8 cellular contexts compared by ENCODE assay signal in the genomic region with DNA sequence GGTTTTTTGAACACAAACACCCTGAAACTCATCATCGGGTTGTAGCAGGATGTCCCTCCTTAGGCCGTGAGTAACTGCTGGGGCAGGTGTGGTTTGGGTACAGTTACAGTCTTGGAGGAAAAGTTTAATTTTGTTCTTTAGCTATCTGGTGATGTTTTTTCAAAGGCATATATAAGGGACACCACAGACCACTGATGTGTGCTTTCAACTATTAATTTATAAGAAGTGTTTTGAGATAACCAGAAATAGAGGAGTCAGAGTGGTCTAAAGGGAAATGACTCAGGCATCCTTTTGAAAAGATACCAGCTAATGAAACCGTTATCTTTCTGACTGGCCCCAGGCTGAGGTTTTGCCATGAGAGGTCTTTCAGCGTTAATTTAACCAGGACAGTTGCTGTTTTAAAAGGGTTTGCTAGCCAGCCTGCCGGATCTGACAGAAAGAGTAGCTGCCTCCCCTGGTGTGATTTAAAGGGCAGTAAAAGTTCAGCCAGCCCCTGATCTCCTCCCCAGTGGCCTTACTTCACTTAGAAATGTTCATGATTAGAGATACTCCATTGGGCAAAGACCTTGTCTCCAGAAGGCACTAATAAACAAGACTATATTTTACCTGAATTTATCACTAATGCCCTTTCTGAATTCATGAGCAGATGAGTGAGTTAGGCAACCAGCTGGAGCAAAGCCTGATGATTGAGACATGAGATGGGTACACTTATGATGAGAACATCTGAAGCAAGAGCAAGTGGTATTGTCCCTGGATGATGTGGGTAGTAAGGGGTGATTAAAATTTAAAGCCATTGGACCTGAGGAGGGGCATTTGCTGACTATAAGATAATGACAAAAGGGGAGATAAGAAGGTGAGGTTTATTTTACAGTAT.
DNase-seq lines count a peak whose midpoint lies in the region; ATAC-seq and TF ChIP-seq lines count a peak whose summit lies in the region.

No MANE protein-coding gene starts in this region.

- H3K36me3 Mint-ChIP-seq in CD8-positive, alpha-beta memory T cell: no peaks in the 10 kb centered on the region

- H3K4me3 Mint-ChIP-seq in CD8-positive, alpha-beta memory T cell: peak overlapping the region in 6 of 7 donors; percentile 2 to 69 (median 26)

- peaks cover 50 to 62% (median 54%) of the 10 kb centered on the region in 3 donors for H3K4me1 Mint-ChIP-seq in CD8-positive, alpha-beta memory T cell

- WGBS in lower leg skin, 2 donors: 59 to 70% methylated on average over 5 of the region's 5 CpGs

- no peak for TF ChIP-seq POLR2A in lower leg skin (IDR thresholded peaks at IDR 0.05)

- DNase-seq in CD8-positive, alpha-beta memory T cell: peak in 1 of 5 donors; percentile 7
- no peak for DNase-seq in SJSA1 (ENCODE audit: low read depth in 1 of 2, low spot score in 2 of 2)
- DNase-seq in foreskin fibroblast: peak; percentile 53 to 62
- no peak for DNase-seq in lower leg skin (ENCODE audit: low spot score in 2 of 2)
- no peak for DNase-seq in midbrain (lab: John Stamatoyannopoulos, UW)
- DNase-seq in glomerular visceral epithelial cell (ENCODE audit: extremely low spot score): no peak
- DNase-seq in NCI-H510A (lab: John Stamatoyannopoulos, UW): no peak

- H3K27ac ChIP-seq in CD8-positive, alpha-beta memory T cell (ENCODE audit: low read depth, low read length): no peak overlapping the region
- H3K27ac ChIP-seq in SJSA1: peak overlapping the region; percentile 43

- POLR2A ChIA-PET in CD8-positive, alpha-beta memory T cell (lab: Charles Lee): interaction anchor here (0.5 to 0.7 kb wide), 3 partner anchors 10 to 319 kb away, joined by 3 to 13 read pairs (median 3); no protein-coding TSS in a partner anchor

- H3K4me1 ChIP-seq in CD8-positive, alpha-beta memory T cell (ENCODE audit: insufficient read depth, low read length): peaks cover 19% of the 10 kb centered on the region
- H3K4me1 ChIP-seq in SJSA1 (replicated peaks): peaks cover 12% of the 10 kb centered on the region

- H3K27me3 Mint-ChIP-seq in CD8-positive, alpha-beta memory T cell: no peaks in the 10 kb centered on the region

- no peaks in the 10 kb centered on the region for H3K27me3 ChIP-seq in CD8-positive, alpha-beta memory T cell (ENCODE audit: insufficient read depth, low read length, poor library complexity, severe bottlenecking)
- no peaks in the 10 kb centered on the region for H3K27me3 ChIP-seq in SJSA1 (replicated peaks)

- no peaks in the 10 kb centered on the region for H3K9me3 ChIP-seq in CD8-positive, alpha-beta memory T cell (ENCODE audit: low read length)
- no peaks in the 10 kb centered on the region for H3K9me3 ChIP-seq in SJSA1 (replicated peaks)

- no peaks in the 10 kb centered on the region for H3K36me3 ChIP-seq in CD8-positive, alpha-beta memory T cell (ENCODE audit: insufficient read depth, low read length)
- no peaks in the 10 kb centered on the region for H3K36me3 ChIP-seq in SJSA1

- intact Hi-C loops in lower leg skin (cut with DNase I; ENCODE audit: low total_unique reads): no loop called here

- H3K9me3 Mint-ChIP-seq in CD8-positive, alpha-beta memory T cell: no peaks in the 10 kb centered on the region

- no peak overlapping the region for H3K4me3 ChIP-seq in CD8-positive, alpha-beta memory T cell (ENCODE audit: low read length)
- H3K4me3 ChIP-seq in SJSA1 (no peak overlapping the region), foreskin fibroblast (ENCODE audit: low read depth in 1 of 2, low read length in 2 of 2) (no peak overlapping the region), lower leg skin (ENCODE audit: low read depth, poor library complexity, severe bottlenecking) (no peak overlapping the region)

- no peak for TF ChIP-seq CTCF in foreskin fibroblast (IDR thresholded peaks at IDR 0.05; ENCODE audit: low read depth, low read length)
- TF ChIP-seq CTCF in lower leg skin (IDR thresholded peaks at IDR 0.05): no peak

- CTCF ChIA-PET in CD8-positive, alpha-beta memory T cell (lab: Charles Lee): interaction anchor here (0.9 to 1.5 kb wide), 4 partner anchors 10 to 320 kb away, joined by 3 to 7 read pairs (median 3); no protein-coding TSS in a partner anchor

- peak; percentile 83 for ATAC-seq in GM21619 (IDR thresholded peaks at IDR 0.05; ENCODE audit: unreplicated experiment)

- peak overlapping the region; percentile 2 to 86 (median 73) for H3K27ac Mint-ChIP-seq in CD8-positive, alpha-beta memory T cell

Comparison
In these comparisons a context has a peak if more than half of its experiments do, and no peak if none do; other contexts are left out.
1. DNase-seq: peak in foreskin fibroblast (2 of 2); none in SJSA1 (0 of 2), lower leg skin (0 of 2), midbrain (single experiment), glomerular visceral epithelial cell (single experiment) and NCI-H510A (single experiment).